Comparison of ENCODE assay signal across 21 cellular contexts in genomic region chrX:68411729-68412128, GRCh38. TPM values are rescaled to one million over a fixed set of nuclear protein-coding genes. Genes with fewer than 3 reads are reported as not detected.
"Had no signal": no experiment of that assay in that cellular context is flagged by ENCODE, and none has a peak within 500 bp of the region (broad histone marks: within the 10 kb centered on the region; RNA-seq: fewer than 3 reads in every experiment).

No MANE protein-coding gene starts in this region.

- ATAC-seq: activated CD4-positive, alpha-beta T cell treated with anti-CD3 and anti-CD28 coated beads for 36 hours; activated CD8-positive, alpha-beta T cell treated with anti-CD3 and anti-CD28 coated beads for 36 hours; activated T-cell treated with anti-CD3 and anti-CD28 coated beads, Interleukin-2, amount 50 U/mL, for 72 hours; K562; T-helper 17 cell had no signal

- FAIRE-seq: K562, TTC549 had no signal

- H3K36me3 ChIP-seq: WERI-Rb-1 had no signal

- DNase-seq: activated CD4-positive, alpha-beta T cell treated with anti-CD3 and anti-CD28 coated beads for 36 hours; activated CD4-positive, alpha-beta T cell treated with anti-CD3 and anti-CD28 coated beads, Interleukin-2, amount 50 U/mL, for 1 hour; activated CD8-positive, alpha-beta memory T cell treated with anti-CD3 and anti-CD28 coated beads, Interleukin-2, amount 50 U/mL, for 4 hours; activated CD8-positive, alpha-beta T cell treated with anti-CD3 and anti-CD28 coated beads for 36 hours; activated gamma-delta T cell treated with Interleukin-2 at 50 U/mL for 16 hours; activated naive CD4-positive, alpha-beta T cell treated with anti-CD3 and anti-CD28 coated beads, Interleukin-2, amount 10 ng/mL, durations not matched to agents 7 days and 5 days; activated naive CD8-positive, alpha-beta T cell treated with anti-CD3 and anti-CD28 coated beads for 36 hours; activated T-cell treated with anti-CD3 and anti-CD28 coated beads, Interleukin-2, amount 50 U/mL, for 72 hours; caudate nucleus; Karpas-422; NCI-H146; NCI-H187 treated with DMSO at 0.1 percent for 48 hours; NCI-H2081 treated with DMSO at 0.1 percent for 48 hours; NCI-H446; NCI-H524; SIG-M5; T-helper 17 cell; T-helper 9 cell; WERI-Rb-1 had no signal

- H3K27ac ChIP-seq: WERI-Rb-1 had no signal

- H3K4me3 ChIP-seq: K562 had no signal

RNA-seq across cellular contexts. Expression of gene OPHN1, which starts 21.6 kb away (rescaled TPM):
- total RNA-seq: activated naive CD8-positive, alpha-beta T cell treated with anti-CD3 and anti-CD28 coated beads for 36 hours had no signal
